ENCODE assay signal across 21 cellular contexts in genomic region chr1:100065969-100066227, GRCh38.
DNase-seq lines count a peak whose midpoint lies in the region; FAIRE-seq and TF ChIP-seq lines count a peak whose summit lies in the region.
"Had no signal": no experiment of that assay in that cellular context is flagged by ENCODE, and none has a peak within 500 bp of the region (broad histone marks: within the 10 kb centered on the region; RNA-seq: fewer than 3 reads in every experiment).

No MANE protein-coding gene starts in this region.

- POLR2A ChIA-PET in MCF 10A (lab: Yijun Ruan, JAX): interaction anchor here (0.6 to 1.3 kb wide), 2 partner anchors 11 to 26 kb away, joined by 3 read pairs; no protein-coding TSS in a partner anchor
- POLR2A ChIA-PET in OCI-LY7 (lab: Charles Lee): interaction anchor here (0.7 to 1.1 kb wide), 5 partner anchors 9 to 74 kb away, joined by 3 to 6 read pairs (median 5); no protein-coding TSS in a partner anchor

- H3K4me3 ChIP-seq in mammary epithelial cell (replicated peaks in 1 of 3; ENCODE audit: insufficient read depth in 1 of 3, low read depth in 2 of 3, low read length in 3 of 3) (no peak overlapping the region), OCI-LY7 (ENCODE audit: low read depth, low read length, poor library complexity, severe bottlenecking) (peak overlapping the region; percentile 37)
- H3K4me3 ChIP-seq: coronary artery, PC-9, prostate gland, skin epidermis had no signal

- in situ Hi-C loops in mammary epithelial cell (cut with MboI; ENCODE audit: low sequenced_read_pairs in 2 of 2): no loop called here

- no peak overlapping the region for H3K9ac ChIP-seq in mammary epithelial cell (ENCODE audit: insufficient read depth, low read length)

- H3K27me3 ChIP-seq in mammary epithelial cell (ENCODE audit: insufficient read depth, low read length): no peaks in the 10 kb centered on the region

- no peak for DNase-seq in MCF 10A (ENCODE audit: unreplicated experiment)
- no peak for DNase-seq in mammary epithelial cell
- peak; percentile 72 for DNase-seq in OCI-LY7 (ENCODE audit: low spot score)
- peak in 1 of 3 donors; percentile 9 for DNase-seq in immature natural killer cell
- DNase-seq in type B pancreatic cell (ENCODE audit: extremely low spot score, unreplicated experiment): no peak
- no peak for DNase-seq in urothelium cell line (ENCODE audit: low spot score)
- no peak for DNase-seq in NCI-H82 treated with DMSO at 0.1 percent for 48 hours (lab: John Stamatoyannopoulos, UW; ENCODE audit: unreplicated experiment)
- no peak for DNase-seq in HPDE6-E6E7 (ENCODE audit: extremely low spot score)
- DNase-seq: activated CD4-positive, alpha-beta T cell treated with anti-CD3 and anti-CD28 coated beads for 48 hours; AML-193; GOT3; left cardiac atrium; NCI-H1930; NCI-H526; PC-9; stimulated activated CD4-positive, alpha-beta T cell treated with anti-CD3 and anti-CD28 coated beads, Interleukin-4, amount 100 ng/mL, for 24 hours had no signal

- CTCF ChIA-PET in MCF 10A (lab: Yijun Ruan, JAX) (interaction anchor here (0.6 kb wide), 1 partner anchor 137 kb away, joined by 4 read pairs; no protein-coding TSS in a partner anchor), mammary epithelial cell (lab: Charles Lee; ENCODE audit: low non-redundant PET) (no interaction called here), OCI-LY7 (lab: Charles Lee; ENCODE audit: unreplicated experiment) (no interaction called here)

- H3K9me3 ChIP-seq in mammary epithelial cell (replicated peaks; ENCODE audit: insufficient read depth, low read length) (no peaks in the 10 kb centered on the region), OCI-LY7 (ENCODE audit: low read length) (no peaks in the 10 kb centered on the region)
- H3K9me3 ChIP-seq: prostate gland had no signal

- TF ChIP-seq CTCF in MCF 10A (IDR thresholded peaks at IDR 0.05; ENCODE audit: unreplicated experiment) (no peak), mammary epithelial cell (conservative IDR thresholded peaks at IDR 0.05 in 1 of 2, IDR thresholded peaks at IDR 0.05 in 1 of 2; ENCODE audit: extremely low read depth in 1 of 2, insufficient read depth in 1 of 2, low read depth in 1 of 2, low read length in 2 of 2) (no peak), OCI-LY7 (conservative IDR thresholded peaks at IDR 0.05; ENCODE audit: low read length) (no peak), type B pancreatic cell (conservative IDR thresholded peaks at IDR 0.05) (no peak)

- no peak for FAIRE-seq in urothelium cell line (lab: Jason Lieb, UNC)
- FAIRE-seq: frontal cortex had no signal

- H3K4me1 Mint-ChIP-seq in MCF 10A (ENCODE audit: insufficient read depth, unreplicated experiment) (peaks cover 11% of the 10 kb centered on the region), immature natural killer cell (peaks cover 36 to 50% of the 10 kb centered on the region in 2 donors), type B pancreatic cell (ENCODE audit: unreplicated experiment) (no peaks in the 10 kb centered on the region)

- H3K27ac ChIP-seq in mammary epithelial cell (ENCODE audit: insufficient read depth, low read depth, low read length): no peak overlapping the region
- H3K27ac ChIP-seq in OCI-LY7 (ENCODE audit: low read depth, low read length, poor library complexity, severe bottlenecking): peak overlapping the region; percentile 85
- H3K27ac ChIP-seq: coronary artery, PC-9, prostate gland had no signal

- H3K79me2 ChIP-seq in mammary epithelial cell (ENCODE audit: insufficient read depth, low read length) (peaks cover 41% of the 10 kb centered on the region), OCI-LY7 (ENCODE audit: insufficient read depth, low read depth, low read length) (no peaks in the 10 kb centered on the region)

- H3K4me2 ChIP-seq in mammary epithelial cell (ENCODE audit: insufficient read depth, low read depth, low read length) (no peak overlapping the region), OCI-LY7 (ENCODE audit: low read length) (peak overlapping the region; percentile 57)
- H3K4me2 ChIP-seq: PC-9 had no signal

- H3K36me3 ChIP-seq in mammary epithelial cell (ENCODE audit: insufficient read depth, low read length): peaks cover 37% of the 10 kb centered on the region
- H3K36me3 ChIP-seq in OCI-LY7 (ENCODE audit: insufficient read depth, low read length): peaks cover 89% of the 10 kb centered on the region

- intact Hi-C loops in MCF 10A (cut with micrococcal nuclease): no loop called here
- intact Hi-C loops in mammary epithelial cell (cut with micrococcal nuclease): no loop called here
- intact Hi-C loops in OCI-LY7 (cut with micrococcal nuclease; ENCODE audit: unreplicated experiment): no loop called here

- H3K9me2 ChIP-seq in OCI-LY7 (ENCODE audit: insufficient read depth, low read length): no peaks in the 10 kb centered on the region

- H3K9me3 Mint-ChIP-seq in MCF 10A (ENCODE audit: unreplicated experiment): no peaks in the 10 kb centered on the region
- H3K9me3 Mint-ChIP-seq in immature natural killer cell: no peaks in the 10 kb centered on the region
- H3K9me3 Mint-ChIP-seq in type B pancreatic cell: no peaks in the 10 kb centered on the region
- H3K9me3 Mint-ChIP-seq: IgD-negative memory B cell had no signal

- dilution Hi-C loops in mammary epithelial cell (cut with HindIII; ENCODE audit: low sequenced_read_pairs): no loop called here

- H4K20me1 ChIP-seq in mammary epithelial cell (ENCODE audit: insufficient read depth, low read length) (no peaks in the 10 kb centered on the region), OCI-LY7 (ENCODE audit: insufficient read depth, low read length) (no peaks in the 10 kb centered on the region)

- BruUV-seq in MCF 10A (replicated peaks; lab: Mats Ljungman, UMichigan) (no TSS peak), mammary epithelial cell (replicated peaks; lab: Mats Ljungman, UMichigan) (no TSS peak), OCI-LY7 (replicated peaks; lab: Mats Ljungman, UMichigan) (no TSS peak)

- H3K27ac Mint-ChIP-seq in MCF 10A (ENCODE audit: low read depth, unreplicated experiment): peak overlapping the region; percentile 36
- H3K27ac Mint-ChIP-seq in immature natural killer cell: peak overlapping the region; percentile 41 to 91 (median 71)
- peak overlapping the region; percentile 39 for H3K27ac Mint-ChIP-seq in type B pancreatic cell
- H3K27ac Mint-ChIP-seq: IgD-negative memory B cell had no signal

- H2AFZ ChIP-seq in mammary epithelial cell (ENCODE audit: low read depth, low read length) (no peak overlapping the region), OCI-LY7 (ENCODE audit: low read length) (no peak overlapping the region)
- H2AFZ ChIP-seq: PC-9 had no signal

- no peaks in the 10 kb centered on the region for H3K4me1 ChIP-seq in mammary epithelial cell (ENCODE audit: insufficient read depth, low read length)
- peaks cover 30% of the 10 kb centered on the region for H3K4me1 ChIP-seq in OCI-LY7 (ENCODE audit: insufficient read depth, low read length, poor library complexity, severe bottlenecking)
- H3K4me1 ChIP-seq: prostate gland had no signal

- WGBS in mammary epithelial cell (ENCODE audit: low coverage, missing lambda C conversion rate): 83% methylated on average over 2 of the region's 2 CpGs

- peaks cover 75% of the 10 kb centered on the region for H3K36me3 Mint-ChIP-seq in MCF 10A (ENCODE audit: insufficient read depth, unreplicated experiment)
- peaks cover 16 to 38% (median 16%) of the 10 kb centered on the region in 3 donors for H3K36me3 Mint-ChIP-seq in immature natural killer cell
- H3K36me3 Mint-ChIP-seq in type B pancreatic cell: peaks cover 29% of the 10 kb centered on the region

- no peaks in the 10 kb centered on the region for H3K27me3 Mint-ChIP-seq in MCF 10A (ENCODE audit: insufficient read depth, unreplicated experiment)
- peaks cover 2 to 5% (median 3%) of the 10 kb centered on the region in 3 donors for H3K27me3 Mint-ChIP-seq in immature natural killer cell (ENCODE audit: low read depth in 3 of 3)
- H3K27me3 Mint-ChIP-seq in type B pancreatic cell: no peaks in the 10 kb centered on the region
- H3K27me3 Mint-ChIP-seq: IgD-negative memory B cell had no signal

- H3K4me3 Mint-ChIP-seq in MCF 10A (ENCODE audit: unreplicated experiment) (no peak overlapping the region), immature natural killer cell (peak overlapping the region in 4 of 5 donors; percentile 1 to 66 (median 38)), type B pancreatic cell (no peak overlapping the region)

Comparison
In these comparisons a context has a peak if more than half of its experiments do, and no peak if none do; other contexts are left out.
1. H3K4me3 Mint-ChIP-seq: peak in immature natural killer cell (4 of 5); none in MCF 10A (single experiment) and type B pancreatic cell (single experiment).
2. Peak in every context shown above with its lines, with median percentiles within 50 percentile points of each other: H3K27ac Mint-ChIP-seq.